ENCODE assay signal across 8 cellular contexts in genomic region chr6:44298055-44298803, GRCh38. TPM values are rescaled to one million over a fixed set of nuclear protein-coding genes. Genes with fewer than 3 reads are reported as not detected.
DNase-seq lines count a peak whose midpoint lies in the region; ATAC-seq, FAIRE-seq and TF ChIP-seq lines count a peak whose summit lies in the region.
"Had no signal": no experiment of that assay in that cellular context is flagged by ENCODE, and none has a peak within 500 bp of the region (broad histone marks: within the 10 kb centered on the region; RNA-seq: fewer than 3 reads in every experiment).

No MANE protein-coding gene starts in this region.

- no peak overlapping the region for H3K27ac ChIP-seq in HCT116 (ENCODE audit: low read depth, low read length)
- no peak overlapping the region for H3K27ac ChIP-seq in fibroblast of lung (ENCODE audit: insufficient read depth, low read length)
- H3K27ac ChIP-seq in uterus = no peak overlapping the region

- H3K9ac ChIP-seq in HCT116 (ENCODE audit: low read length) = no peak overlapping the region
- H3K9ac ChIP-seq in fibroblast of lung (ENCODE audit: insufficient read depth, low read length) = no peak overlapping the region

- ATAC-seq in HCT116 (peak; percentile 27; the same call in 1 of the 2 replicates), T-cell (replicated peaks in 1 of 4) (no peak)

- no peak overlapping the region for H2AFZ ChIP-seq in HCT116 (ENCODE audit: low read depth, low read length, poor library complexity, severe bottlenecking)
- H2AFZ ChIP-seq in fibroblast of lung (ENCODE audit: low read length) = no peak overlapping the region

- FAIRE-seq in GM12892 (lab: Jason Lieb, UNC) = no peak

- CTCF ChIA-PET in HCT116 (lab: Charles Lee) (no interaction called here), T-cell (lab: Charles Lee) (no interaction called here)

- TF ChIP-seq CTCF in HCT116 (IDR thresholded peaks at IDR 0.05 in 2 of 3, conservative IDR thresholded peaks at IDR 0.05 in 1 of 3; ENCODE audit: borderline replicate concordance in 1 of 3, insufficient read depth in 1 of 3, low read depth in 2 of 3, low read length in 2 of 3) (no peak), fibroblast of lung (conservative IDR thresholded peaks at IDR 0.05 in 1 of 2, IDR thresholded peaks at IDR 0.05 in 1 of 2; ENCODE audit: low read depth in 1 of 2, low read length in 2 of 2) (no peak), uterus (IDR thresholded peaks at IDR 0.05) (no peak)

- H3K4me3 Mint-ChIP-seq in T-cell = peak overlapping the region; percentile 46 to 64 (median 47)

- RAD21 ChIA-PET in HCT116 (lab: Charles Lee; ENCODE audit: low non-redundant PET in 1 of 2, low total read pairs in 2 of 2, uncharacterized antibody in 2 of 2, unreplicated experiment in 2 of 2) = no interaction called here

- H3K4me2 ChIP-seq in HCT116 (ENCODE audit: low read length) (no peak overlapping the region), fibroblast of lung (ENCODE audit: extremely low read depth, insufficient read depth, low read length) (peak overlapping the region; percentile 51)

- H3K4me1 Mint-ChIP-seq in T-cell = peaks cover 11 to 14% (median 13%) of the 10 kb centered on the region in 3 donors

- H3K4me1 ChIP-seq in HCT116 (ENCODE audit: control insufficient read depth in 1 of 2, insufficient read depth in 2 of 2, low read length in 2 of 2) (peaks cover 4 to 9% of the 10 kb centered on the region in 2 experiments; a peak in 3 of 4 replicates), fibroblast of lung (ENCODE audit: control insufficient read depth, extremely low read depth, insufficient read depth, low read length) (no peaks in the 10 kb centered on the region), uterus (peaks cover 0 to 13% of the 10 kb centered on the region in 2 donors)

- no TSS peak for BruUV-seq in HCT116 (replicated peaks; lab: Mats Ljungman, UMichigan)

- POLR2A ChIA-PET in HCT116 (lab: Charles Lee) (no interaction called here), T-cell (lab: Charles Lee) (no interaction called here)

- DNase-seq in HCT116 (ENCODE audit: low read depth, low spot score) (no peak), T-cell (no peak), fibroblast of lung (ENCODE audit: low read depth in 2 of 2) (no peak), posterior vena cava (ENCODE audit: low spot score) (peak; percentile 57), OCI-M1 (lab: John Stamatoyannopoulos, UW) (no peak), GM12892 (ENCODE audit: insufficient read length) (no peak), uterus (no peak)

- H3K27ac Mint-ChIP-seq in T-cell = no peak overlapping the region

- no peaks in the 10 kb centered on the region for H3K9me3 ChIP-seq in HCT116 (ENCODE audit: control insufficient read depth in 1 of 2, insufficient read depth in 1 of 2, low read depth in 1 of 2, low read length in 2 of 2)
- no peaks in the 10 kb centered on the region for H3K9me3 ChIP-seq in fibroblast of lung (ENCODE audit: control insufficient read depth, insufficient read depth, low read depth, low read length)
- no peaks in the 10 kb centered on the region for H3K9me3 ChIP-seq in uterus

- no peak for TF ChIP-seq RAD21 in HCT116 (IDR thresholded peaks at IDR 0.05; ENCODE audit: low read depth)

- H3K36me3 ChIP-seq in HCT116 (ENCODE audit: control insufficient read depth in 1 of 2, insufficient read depth in 2 of 2, low read length in 2 of 2) = peaks cover 7 to 23% of the 10 kb centered on the region in 2 experiments
- H3K36me3 ChIP-seq in fibroblast of lung (ENCODE audit: control insufficient read depth, insufficient read depth, low read length) = peaks cover 15% of the 10 kb centered on the region
- H3K36me3 ChIP-seq in uterus = no peaks in the 10 kb centered on the region

- H3K27me3 Mint-ChIP-seq in T-cell = peaks cover 32 to 42% of the 10 kb centered on the region in 2 donors

- intact Hi-C loops in HCT116 (cut with micrococcal nuclease) (no loop called here), posterior vena cava (cut with DNase I) (no loop called here), uterus (cut with DNase I; ENCODE audit: low total_unique reads) (no loop called here)

- no peaks in the 10 kb centered on the region for H3K27me3 ChIP-seq in HCT116 (ENCODE audit: insufficient read depth, low read length)
- H3K27me3 ChIP-seq in fibroblast of lung (ENCODE audit: control insufficient read depth, insufficient read depth, low read length) = peaks cover 32% of the 10 kb centered on the region
- peaks cover 0 to 11% of the 10 kb centered on the region in 2 donors for H3K27me3 ChIP-seq in uterus

- H3K79me2 ChIP-seq in HCT116 (ENCODE audit: insufficient read depth, low read length) = no peaks in the 10 kb centered on the region
- no peaks in the 10 kb centered on the region for H3K79me2 ChIP-seq in fibroblast of lung (ENCODE audit: control insufficient read depth, insufficient read depth, low read length)

- peaks cover 24% of the 10 kb centered on the region for H3K36me3 Mint-ChIP-seq in T-cell

- H3K4me3 ChIP-seq in HCT116 (replicated peaks in 1 of 2; ENCODE audit: low read depth in 1 of 2, low read length in 2 of 2) = no peak overlapping the region
- H3K4me3 ChIP-seq in fibroblast of lung (replicated peaks in 1 of 4; ENCODE audit: control extremely low read depth in 1 of 4, insufficient read depth in 1 of 4, low read depth in 3 of 4, low read length in 4 of 4) = no peak overlapping the region
- no peak overlapping the region for H3K4me3 ChIP-seq in uterus

- no peaks in the 10 kb centered on the region for H3K9me3 Mint-ChIP-seq in T-cell

- no peak for TF ChIP-seq POLR2A in HCT116 (IDR thresholded peaks at IDR 0.05; ENCODE audit: borderline replicate concordance, extremely low read depth, insufficient read depth, insufficient read length)
- TF ChIP-seq POLR2A in GM12892 (IDR thresholded peaks at IDR 0.05; ENCODE audit: low read depth, low read length) = no peak; the same call in 1 of the 2 replicates
- no peak for TF ChIP-seq POLR2A in uterus (IDR thresholded peaks at IDR 0.05)

- H4K20me1 ChIP-seq in HCT116 (ENCODE audit: insufficient read depth) (no peaks in the 10 kb centered on the region), fibroblast of lung (ENCODE audit: control insufficient read depth, extremely low read depth, insufficient read depth, low read length) (no peaks in the 10 kb centered on the region)

- H3K9me2 ChIP-seq in HCT116 (ENCODE audit: insufficient read depth) = no peaks in the 10 kb centered on the region

TF ChIP-seq in HCT116, 20 proteins besides CTCF, POLR2A, EP300 and RAD21 (continues in another document):
- TF ChIP-seq JUND (IDR thresholded peaks at IDR 0.05) = no peak
- no peak for TF ChIP-seq SIN3A (IDR thresholded peaks at IDR 0.05; ENCODE audit: low read depth)
- TF ChIP-seq SP1 (IDR thresholded peaks at IDR 0.05; ENCODE audit: low read depth) = no peak
- TF ChIP-seq ZNF274 (IDR thresholded peaks at IDR 0.05; ENCODE audit: low read depth, low read length) = no peak
- TF ChIP-seq, protein P1, sequence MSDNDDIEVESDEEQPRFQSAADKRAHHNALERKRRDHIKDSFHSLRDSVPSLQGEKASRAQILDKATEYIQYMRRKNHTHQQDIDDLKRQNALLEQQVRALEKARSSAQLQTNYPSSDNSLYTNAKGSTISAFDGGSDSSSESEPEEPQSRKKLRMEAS (IDR thresholded peaks at IDR 0.05) = no peak
- no peak for TF ChIP-seq SRF (IDR thresholded peaks at IDR 0.05; ENCODE audit: low read depth)

RNA-seq across cellular contexts. Expression of gene AARS2, which starts 14.9 kb away (rescaled TPM):
- total RNA-seq in HCT116 (2021; ENCODE audit: unreplicated experiment) = 14.9 TPM
- polyA plus RNA-seq in HCT116 (2012) = 6.6 and 7.0 TPM in 2 replicates
- total RNA-seq in T-cell = 10 to 100 TPM; 16.7 to 28.5 (median 25.8) TPM
- 16.4 and 24.3 TPM in 2 replicates for total RNA-seq in fibroblast of lung
- polyA plus RNA-seq in fibroblast of lung = 3.4 and 5.5 TPM in 2 replicates
- polyA plus RNA-seq in fibroblast of lung (2012) = 4.9 and 9.1 TPM in 2 replicates
- 7.0 and 12.8 TPM in 2 replicates for polyA minus RNA-seq in fibroblast of lung (ENCODE audit: low replicate concordance)
- total RNA-seq in posterior vena cava = 1 to 10 TPM; 5.9 to 7.7 TPM
- 6.2 TPM for polyA plus RNA-seq in GM12892 (2012; ENCODE audit: missing spikeins)
- 10 to 100 TPM; 14.1 to 24.7 (median 21.0) TPM for total RNA-seq in uterus

RNA-seq across cellular contexts. Expression of gene TMEM151B, which starts 28.0 kb away (rescaled TPM):
- total RNA-seq in HCT116 (2021; ENCODE audit: unreplicated experiment) = not detected
- 0.34 and 0.35 TPM in 2 replicates for polyA plus RNA-seq in HCT116 (2012)
- under 1 TPM in 3 of 5 donors, not detected in 2; 0.13 to 0.18 (median 0.14) TPM for total RNA-seq in T-cell
- under 0.01 TPM in 2 replicates for total RNA-seq in fibroblast of lung
- polyA plus RNA-seq in fibroblast of lung = not detected in 2 replicates
- polyA plus RNA-seq in fibroblast of lung (2012) = not detected in 2 replicates
- not detected in 2 replicates for polyA minus RNA-seq in fibroblast of lung (ENCODE audit: low replicate concordance)
- total RNA-seq in posterior vena cava = not detected
- 0.61 TPM for polyA plus RNA-seq in GM12892 (2012; ENCODE audit: missing spikeins)
- under 1 TPM in 2 of 4 donors, not detected in 2; 0.09 to 0.21 TPM for total RNA-seq in uterus

RNA-seq across cellular contexts. Expression of gene NFKBIE, which starts 32.9 kb away (rescaled TPM):
- total RNA-seq in HCT116 (2021; ENCODE audit: unreplicated experiment) = 7.6 TPM
- 6.2 and 8.2 TPM in 2 replicates for polyA plus RNA-seq in HCT116 (2012)
- 10 to 100 TPM in 4 of 5 donors, 1 to 10 TPM in 1; 9.9 to 35.0 (median 13.6) TPM for total RNA-seq in T-cell
- total RNA-seq in fibroblast of lung = 5.4 and 6.4 TPM in 2 replicates
- 1.6 and 3.7 TPM in 2 replicates for polyA plus RNA-seq in fibroblast of lung
- polyA plus RNA-seq in fibroblast of lung (2012) = 3.8 and 5.9 TPM in 2 replicates
- polyA minus RNA-seq in fibroblast of lung (ENCODE audit: low replicate concordance) = 0.71 and 7.1 TPM in 2 replicates
- total RNA-seq in posterior vena cava = 1 to 10 TPM; 4.5 to 6.7 TPM
- polyA plus RNA-seq in GM12892 (2012; ENCODE audit: missing spikeins) = 60.4 TPM
- 1 to 10 TPM; 1.3 to 5.9 (median 2.8) TPM for total RNA-seq in uterus

RNA-seq across cellular contexts. Expression of gene SLC35B2, which starts 40.9 kb away (rescaled TPM):
- total RNA-seq in HCT116 (2021; ENCODE audit: unreplicated experiment) = 50.5 TPM
- 35.2 and 47.5 TPM in 2 replicates for polyA plus RNA-seq in HCT116 (2012)
- 10 to 100 TPM; 14.6 to 21.8 (median 20.3) TPM for total RNA-seq in T-cell
- 57.0 and 88.4 TPM in 2 replicates for total RNA-seq in fibroblast of lung
- polyA plus RNA-seq in fibroblast of lung = 89.4 and 94.1 TPM in 2 replicates
- polyA plus RNA-seq in fibroblast of lung (2012) = 66.0 and 83.4 TPM in 2 replicates
- polyA minus RNA-seq in fibroblast of lung (ENCODE audit: low replicate concordance) = 109 and 171 TPM in 2 replicates
- total RNA-seq in posterior vena cava = 10 to 100 TPM; 23.1 to 28.9 TPM
- polyA plus RNA-seq in GM12892 (2012; ENCODE audit: missing spikeins) = 38.8 TPM
- total RNA-seq in uterus = 10 to 100 TPM in 3 of 4 donors, 1 to 10 TPM in 1; 5.9 to 39.5 (median 28.5) TPM

RNA-seq across cellular contexts. Expression of gene SPATS1, which starts 44.2 kb away (rescaled TPM):
- total RNA-seq in HCT116 (2021; ENCODE audit: unreplicated experiment) (not detected), T-cell (not detected), fibroblast of lung (under 0.01 TPM in 1 of 2 replicates, not detected in the other), posterior vena cava (not detected), uterus (under 1 TPM in 1 of 4 donors, not detected in 3; 0.62 TPM)
- not detected in 2 replicates for polyA plus RNA-seq in HCT116 (2012)
- polyA plus RNA-seq in fibroblast of lung = not detected in 2 replicates
- polyA plus RNA-seq in fibroblast of lung (2012) = not detected in 2 replicates
- polyA minus RNA-seq in fibroblast of lung (ENCODE audit: low replicate concordance) = not detected in 2 replicates
- not detected for polyA plus RNA-seq in GM12892 (2012; ENCODE audit: missing spikeins)
- total RNA-seq: omental fat pad had no signal
